ENCODE assay signal across 8 cellular contexts in genomic region chr6:33771342-33772113, GRCh38. TPM values are rescaled to one million over a fixed set of nuclear protein-coding genes. Genes with fewer than 3 reads are reported as not detected.
DNase-seq lines count a peak whose midpoint lies in the region; ATAC-seq and FAIRE-seq lines count a peak whose summit lies in the region.

No MANE protein-coding gene starts in this region.

- ATAC-seq in GM19328 (IDR thresholded peaks at IDR 0.05; ENCODE audit: unreplicated experiment): no peak

- in situ Hi-C loops in Caki2 (cut with HindIII; ENCODE audit: low pct_unique_long_range_greater_than_20kb, low sequenced_read_pairs): no loop called here

- peaks cover 0 to 3% (median 0%) of the 10 kb centered on the region in 5 donors for H3K27me3 ChIP-seq in subcutaneous abdominal adipose tissue (ENCODE audit: control insufficient read depth in 5 of 5, insufficient read depth in 4 of 5, low read length in 5 of 5)

- H3K4me3 ChIP-seq in subcutaneous abdominal adipose tissue (ENCODE audit: low read depth in 1 of 5, low read length in 5 of 5): peak overlapping the region in 4 of 5 donors; percentile 12 to 36 (median 28)

- H3K9me3 ChIP-seq in subcutaneous abdominal adipose tissue (ENCODE audit: control insufficient read depth in 5 of 5, low read length in 5 of 5): peaks cover 0 to 5% (median 0%) of the 10 kb centered on the region in 5 donors

- no peak for FAIRE-seq in RCC 7860 (lab: Jason Lieb, UNC)

- H3K4me1 ChIP-seq in subcutaneous abdominal adipose tissue (ENCODE audit: control insufficient read depth in 5 of 5, insufficient read depth in 5 of 5, low read length in 5 of 5): peaks cover 2 to 47% (median 31%) of the 10 kb centered on the region in 5 donors

- peaks cover 3 to 43% (median 40%) of the 10 kb centered on the region in 5 donors for H3K36me3 ChIP-seq in subcutaneous abdominal adipose tissue (ENCODE audit: control insufficient read depth in 5 of 5, insufficient read depth in 5 of 5, low read length in 5 of 5)

- DNase-seq in Caki2 (ENCODE audit: low read depth) (peak; percentile 86), HPDE6-E6E7 (ENCODE audit: extremely low spot score) (peak; percentile 69), RCC 7860 (ENCODE audit: low spot score) (peak; percentile 69), activated gamma-delta T cell (lab: John Stamatoyannopoulos, UW) (peak; percentile 44), foreskin melanocyte (peak; percentile 76), non-pigmented ciliary epithelial cell (ENCODE audit: low read depth) (peak; percentile 93)

- H3K9ac ChIP-seq in subcutaneous abdominal adipose tissue (ENCODE audit: low read length in 5 of 5): peak overlapping the region in 3 of 5 donors; percentile 34 to 53 (median 42)

- peak overlapping the region; percentile 27 for H3K27ac ChIP-seq in subcutaneous abdominal adipose tissue (ENCODE audit: low read depth, low read length)

RNA-seq across cellular contexts. Expression of gene LEMD2, which starts 17.4 kb away (rescaled TPM):
- total RNA-seq in Caki2 (2014; rRNA removed; shearing (Covaris generic); ENCODE audit: low replicate concordance): 150 and 167 TPM in 2 replicates

RNA-seq across cellular contexts. Expression of gene IP6K3, which starts 24.8 kb away (rescaled TPM):
- total RNA-seq in Caki2 (2014; rRNA removed; shearing (Covaris generic); ENCODE audit: low replicate concordance): 0.07 and 0.12 TPM in 2 replicates

RNA-seq across cellular contexts. Expression of gene MLN, which starts 32.3 kb away (rescaled TPM):
- total RNA-seq in Caki2 (2014; rRNA removed; shearing (Covaris generic); ENCODE audit: low replicate concordance): not detected in 2 replicates
